In genomic region chr6:142885182-142885867, GRCh38 we compare ENCODE assay signal across 8 cellular contexts. TPM values are rescaled to one million over a fixed set of nuclear protein-coding genes. Genes with fewer than 3 reads are reported as not detected.
DNase-seq lines count a peak whose midpoint lies in the region; ATAC-seq and TF ChIP-seq lines count a peak whose summit lies in the region.

No MANE protein-coding gene starts in this region.

- peaks cover 91% of the 10 kb centered on the region for H3K4me1 Mint-ChIP-seq in activated naive CD8-positive, alpha-beta T cell (ENCODE audit: low read depth)

- ATAC-seq in GM18870 (IDR thresholded peaks at IDR 0.05; ENCODE audit: unreplicated experiment) (peak; percentile 77), HG03066 (IDR thresholded peaks at IDR 0.05; ENCODE audit: low read depth, unreplicated experiment) (peak; percentile 57), PC-3 (peak; percentile 90), left cardiac atrium (peak; percentile 89 to 91), psoas muscle (peak; percentile 92 to 95 (median 94))

- no peaks in the 10 kb centered on the region for H4K20me1 ChIP-seq in PC-3 (ENCODE audit: low read length)

- H2AFZ ChIP-seq in PC-3 (ENCODE audit: low read length), result no peak overlapping the region

- H3K4me2 ChIP-seq in PC-3 (ENCODE audit: low read length), result peak overlapping the region; percentile 71

- no peaks in the 10 kb centered on the region for H3K27me3 Mint-ChIP-seq in activated naive CD8-positive, alpha-beta T cell

- H3K9me2 ChIP-seq in PC-3 (replicated peaks; ENCODE audit: low read length), result no peaks in the 10 kb centered on the region

- no TSS peak for BruUV-seq in PC-3 (replicated peaks; lab: Mats Ljungman, UMichigan)

- peaks cover 14% of the 10 kb centered on the region for H3K36me3 Mint-ChIP-seq in activated naive CD8-positive, alpha-beta T cell

- H3K27ac ChIP-seq in PC-3 (ENCODE audit: low read length) (peak overlapping the region; percentile 96), psoas muscle (peak overlapping the region; percentile 84)

- POLR2A ChIA-PET in PC-3 (lab: Charles Lee; ENCODE audit: unreplicated experiment), result interaction anchor here (0.6 to 0.9 kb wide), 3 partner anchors 11 to 58 kb away, joined by 3 to 8 read pairs (median 3); no protein-coding TSS in a partner anchor

- H3F3A ChIP-seq in PC-3 (ENCODE audit: low read length, unreplicated experiment), result no peaks in the 10 kb centered on the region

- H3K4me3 Mint-ChIP-seq in activated naive CD8-positive, alpha-beta T cell, result peak overlapping the region; percentile 97

- H3K9me3 ChIP-seq in PC-3 (ENCODE audit: low read length) (no peaks in the 10 kb centered on the region), psoas muscle (no peaks in the 10 kb centered on the region)

- H3K9ac ChIP-seq in PC-3 (ENCODE audit: low read length), result peak overlapping the region; percentile 86

- intact Hi-C loops in PC-3 (cut with micrococcal nuclease) (loop anchor here (2.0 to 10.0 kb wide), 3 partner anchors 41 to 191 kb away; no protein-coding TSS in a partner anchor), left cardiac atrium (cut with DNase I) (loop anchor here in 1 of 2 donors (2.0 to 10.0 kb wide), 3 partner anchors 59 to 191 kb away; partner anchors contain the start of gene HIVEP2), psoas muscle (cut with DNase I) (loop anchor here (2.0 to 10.0 kb wide), 4 partner anchors 42 to 61 kb away; partner anchors contain the start of gene HIVEP2 (in 1 of the 2)), posterior vena cava (cut with DNase I) (loop anchor here in 1 of 2 donors (10.0 kb wide), 1 partner anchor 59 kb away; the partner anchor contains the start of gene HIVEP2)

- TF ChIP-seq CTCF in AG10803 (conservative IDR thresholded peaks at IDR 0.05; ENCODE audit: low read length) (no peak), PC-3 (conservative IDR thresholded peaks at IDR 0.05; ENCODE audit: low read depth, low read length) (no peak), psoas muscle (IDR thresholded peaks at IDR 0.05) (no peak)

- WGBS in psoas muscle, 3 donors, result 14 to 18% (median 15%) methylated on average over 10 of the region's 10 CpGs

- H3K9me3 Mint-ChIP-seq in activated naive CD8-positive, alpha-beta T cell (ENCODE audit: low read depth), result no peaks in the 10 kb centered on the region

- DNase-seq in AG10803 (ENCODE audit: low read depth) (peak; percentile 93), PC-3 (peak; percentile 94), left cardiac atrium (peak; percentile 35), psoas muscle (no peak), posterior vena cava (ENCODE audit: low spot score) (no peak)

- peak overlapping the region; percentile 100 for H3K27ac Mint-ChIP-seq in activated naive CD8-positive, alpha-beta T cell

- CTCF ChIA-PET in PC-3 (lab: Charles Lee), result no interaction called here

- no peaks in the 10 kb centered on the region for H3K36me3 ChIP-seq in PC-3 (ENCODE audit: low read depth, low read length)
- H3K36me3 ChIP-seq in psoas muscle (ENCODE audit: insufficient read depth in 1 of 2, low read depth in 1 of 2), result no peaks in the 10 kb centered on the region

- H3K4me3 ChIP-seq in AG10803 (ENCODE audit: low read length), result peak overlapping the region; percentile 52
- peak overlapping the region; percentile 26; the same call in 1 of the 2 replicates for H3K4me3 ChIP-seq in PC-3 (ENCODE audit: low read length)
- H3K4me3 ChIP-seq in psoas muscle, result peak overlapping the region; percentile 59

- H3K79me2 ChIP-seq in PC-3 (ENCODE audit: low read length), result peaks cover 35% of the 10 kb centered on the region

- H3K27me3 ChIP-seq in PC-3 (ENCODE audit: low read length), result no peaks in the 10 kb centered on the region
- H3K27me3 ChIP-seq in psoas muscle (ENCODE audit: insufficient read depth in 3 of 3, low read length in 2 of 3), result no peaks in the 10 kb centered on the region

- H3K4me1 ChIP-seq in PC-3 (ENCODE audit: insufficient read depth, low read length), result peaks cover 38% of the 10 kb centered on the region
- peaks cover 68% of the 10 kb centered on the region for H3K4me1 ChIP-seq in psoas muscle

RNA-seq across cellular contexts. Expression of gene HIVEP2, which starts 59.7 kb away (rescaled TPM):
- total RNA-seq in PC-3 (2014; rRNA removed), result 9.1 and 11.9 TPM in 2 replicates
- total RNA-seq in left cardiac atrium, result 10 to 100 TPM; 13.3 to 25.4 TPM
- 10 to 100 TPM; 22.6 to 39.7 (median 29.0) TPM for total RNA-seq in psoas muscle
- polyA plus RNA-seq in psoas muscle, result 10 to 100 TPM in 1 of 3 donors, 1 to 10 TPM in 2; 6.2 to 15.1 (median 6.3) TPM
- 10 to 100 TPM; 28.4 to 30.8 TPM for total RNA-seq in posterior vena cava

Comparison
In these comparisons a context has a peak if more than half of its experiments do, and no peak if none do; other contexts are left out.
1. DNase-seq: peak in AG10803 (single experiment), PC-3 (single experiment) and left cardiac atrium (single experiment); none in psoas muscle (0 of 2) and posterior vena cava (single experiment).
2. Peak in every context shown above with its lines, with median percentiles within 50 percentile points of each other: H3K4me3 ChIP-seq and ATAC-seq.